27 cellular contexts compared by ENCODE assay signal in genomic region chr1:239446611-239447010, GRCh38.
"Had no signal": no experiment of that assay in that cellular context is flagged by ENCODE, and none has a peak within 500 bp of the region (broad histone marks: within the 10 kb centered on the region; RNA-seq: fewer than 3 reads in every experiment).

No MANE protein-coding gene starts in this region.

- H3K4me1 ChIP-seq: adrenal gland, colonic mucosa had no signal

- H3K27ac ChIP-seq: adrenal gland, body of pancreas, cardiac muscle cell, colonic mucosa, dorsolateral prefrontal cortex had no signal

- H3K36me3 ChIP-seq: adrenal gland, cardiac muscle cell, colonic mucosa had no signal

- H3K27me3 ChIP-seq: adrenal gland, body of pancreas, cardiac muscle cell, colonic mucosa, dorsolateral prefrontal cortex had no signal

- DNase-seq: activated CD4-positive, alpha-beta memory T cell treated with anti-CD3 and anti-CD28 coated beads, Interleukin-2, amount 10 ng/mL, durations not matched to agents 7 days and 5 days; activated CD4-positive, alpha-beta T cell treated with anti-CD3 and anti-CD28 coated beads for 36 hours; activated CD4-positive, alpha-beta T cell treated with anti-CD3 and anti-CD28 coated beads, Interleukin-2, amount 10 ng/mL, durations not matched to agents 7 days and 5 days; activated CD4-positive, alpha-beta T cell treated with anti-CD3 and anti-CD28 coated beads, Interleukin-2, amount 50 U/mL, for 4 hours; activated CD4-positive, CD25-positive, alpha-beta regulatory T cell; activated CD4-positive, CD25-positive, alpha-beta regulatory T cell treated with anti-CD3 and anti-CD28 coated beads, Interleukin-2, amount 50 U/mL, for 72 hours; activated effector memory CD4-positive, alpha-beta T cell treated with anti-CD3 and anti-CD28 coated beads, Interleukin-2, amount 50 U/mL, for 16 hours; activated naive CD4-positive, alpha-beta T cell treated with anti-CD3 and anti-CD28 coated beads for 36 hours; activated naive CD8-positive, alpha-beta T cell treated with anti-CD3 and anti-CD28 coated beads for 36 hours; activated naive CD8-positive, alpha-beta T cell treated with anti-CD3 and anti-CD28 coated beads, Interleukin-2, amount 50 U/mL, for 24 hours; activated T-cell treated with anti-CD3 and anti-CD28 coated beads, Interleukin-2, amount 50 U/mL, for 4 hours; adrenal gland; amygdala; aorta; body of pancreas; central memory CD4-positive, alpha-beta T cell; cerebellar nuclear complex; colonic mucosa; dorsolateral prefrontal cortex; effector memory CD4-positive, alpha-beta T cell; endodermal cell; foreskin fibroblast; head of caudate nucleus; T-helper 2 cell had no signal

- H3K4me3 ChIP-seq: adrenal gland, body of pancreas, cardiac muscle cell, colonic mucosa, dorsolateral prefrontal cortex had no signal

- H3K9me3 ChIP-seq: adrenal gland, body of pancreas, colonic mucosa had no signal

- ATAC-seq: activated CD4-positive, alpha-beta T cell treated with anti-CD3 and anti-CD28 coated beads for 36 hours; activated naive CD8-positive, alpha-beta T cell treated with anti-CD3 and anti-CD28 coated beads, Interleukin-2, amount 50 U/mL, for 24 hours; activated T-cell treated with anti-CD3 and anti-CD28 coated beads, Interleukin-2, amount 50 U/mL, for 4 hours; activated T-helper 17 cell treated with anti-CD3 and anti-CD28 coated beads, Interleukin-2, amount 50 U/mL, for 72 hours; body of pancreas; esophagus mucosa had no signal
